17 cellular contexts compared by ENCODE assay signal in the genomic region with DNA sequence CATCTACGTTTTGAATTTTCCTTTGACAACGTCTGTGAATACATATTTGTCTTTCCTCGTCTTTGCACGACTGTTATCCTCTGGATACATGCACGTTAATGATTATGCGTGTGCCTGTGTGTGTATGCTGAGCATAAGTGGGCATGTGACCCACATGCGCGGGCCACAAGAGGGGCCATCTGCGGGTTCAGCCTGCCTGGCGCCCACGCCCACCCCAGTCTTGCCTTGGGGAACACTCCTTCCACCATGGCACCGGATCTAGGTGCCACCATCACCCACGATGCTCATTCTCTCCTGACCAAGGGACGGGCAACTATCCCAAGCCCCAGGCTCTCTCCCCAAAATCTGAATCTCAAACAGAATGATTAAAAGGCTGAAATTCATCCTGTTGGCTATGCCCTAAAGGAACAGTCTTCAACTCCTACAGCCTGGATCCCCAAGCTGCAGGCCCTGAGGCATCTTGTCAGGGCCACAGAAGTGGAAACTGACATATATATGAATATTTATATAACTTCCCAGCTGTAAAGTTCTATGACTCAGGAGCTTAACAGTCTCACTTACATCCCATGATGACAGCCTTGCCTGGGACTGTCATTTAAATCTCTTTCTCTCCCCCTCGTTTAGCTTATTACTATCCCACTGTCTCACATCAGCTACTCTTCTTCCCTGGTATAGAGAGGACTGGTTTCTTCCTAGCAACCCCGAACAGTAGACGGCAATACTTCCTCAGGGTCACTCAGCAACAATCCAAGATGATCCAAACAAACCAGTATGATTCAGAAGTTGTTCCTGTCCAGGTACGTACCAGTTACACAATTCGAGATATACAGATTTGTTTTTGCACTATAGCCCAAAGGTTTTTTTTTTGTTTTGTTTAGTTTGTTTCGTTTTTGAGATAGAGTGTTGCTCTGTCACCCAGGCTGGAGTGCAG. TPM values are rescaled to one million over a fixed set of nuclear protein-coding genes. Genes with fewer than 3 reads are reported as not detected.
DNase-seq lines count a peak whose midpoint lies in the region; ATAC-seq, FAIRE-seq and TF ChIP-seq lines count a peak whose summit lies in the region.
"Had no signal": no experiment of that assay in that cellular context is flagged by ENCODE, and none has a peak within 500 bp of the region (broad histone marks: within the 10 kb centered on the region; RNA-seq: fewer than 3 reads in every experiment).

No MANE protein-coding gene starts in this region.

- no peak overlapping the region for H3K27ac Mint-ChIP-seq in activated CD8-positive, alpha-beta T cell treated with anti-CD3 and anti-CD28 coated beads, Interleukin-2, amount 10 ng/mL, durations not matched to agents 7 days and 5 days
- H3K27ac Mint-ChIP-seq: CD8-positive, alpha-beta memory T cell had no signal

- H3K79me2 ChIP-seq in mammary epithelial cell (ENCODE audit: insufficient read depth, low read length) = peaks cover 37% of the 10 kb centered on the region

- H3K4me3 Mint-ChIP-seq in activated CD8-positive, alpha-beta T cell treated with anti-CD3 and anti-CD28 coated beads, Interleukin-2, amount 10 ng/mL, durations not matched to agents 7 days and 5 days = no peak overlapping the region
- H3K4me3 Mint-ChIP-seq: CD8-positive, alpha-beta memory T cell; neural crest cell had no signal

- no peaks in the 10 kb centered on the region for H3K36me3 Mint-ChIP-seq in activated CD8-positive, alpha-beta T cell treated with anti-CD3 and anti-CD28 coated beads, Interleukin-2, amount 10 ng/mL, durations not matched to agents 7 days and 5 days (ENCODE audit: low read depth)

- H3K36me3 ChIP-seq in mammary epithelial cell (ENCODE audit: insufficient read depth, low read length) = no peaks in the 10 kb centered on the region

- H3K4me1 Mint-ChIP-seq in activated CD8-positive, alpha-beta T cell treated with anti-CD3 and anti-CD28 coated beads, Interleukin-2, amount 10 ng/mL, durations not matched to agents 7 days and 5 days (ENCODE audit: low read depth) = peaks cover 4% of the 10 kb centered on the region
- H3K4me1 Mint-ChIP-seq: CD8-positive, alpha-beta memory T cell had no signal

- H3K9me3 ChIP-seq in mammary epithelial cell (replicated peaks; ENCODE audit: insufficient read depth, low read length) = no peaks in the 10 kb centered on the region

- WGBS in mammary epithelial cell (ENCODE audit: low coverage, missing lambda C conversion rate) = 91% methylated on average over 20 of the region's 20 CpGs

- no peak for ATAC-seq in activated CD8-positive, alpha-beta T cell treated with anti-CD3 and anti-CD28 coated beads, Interleukin-2, amount 10 ng/mL, durations not matched to agents 7 days and 5 days

- peaks cover 9% of the 10 kb centered on the region for H3K27me3 Mint-ChIP-seq in activated CD8-positive, alpha-beta T cell treated with anti-CD3 and anti-CD28 coated beads, Interleukin-2, amount 10 ng/mL, durations not matched to agents 7 days and 5 days (ENCODE audit: low read depth)

- POLR2A ChIA-PET in activated CD8-positive, alpha-beta T cell treated with anti-CD3 and anti-CD28 coated beads, Interleukin-2, amount 10 ng/mL, durations not matched to agents 7 days and 5 days (lab: Charles Lee) = no interaction called here

- H3K9me3 Mint-ChIP-seq in activated CD8-positive, alpha-beta T cell treated with anti-CD3 and anti-CD28 coated beads, Interleukin-2, amount 10 ng/mL, durations not matched to agents 7 days and 5 days (ENCODE audit: insufficient read depth) = no peaks in the 10 kb centered on the region
- H3K9me3 Mint-ChIP-seq: neural crest cell had no signal

- no peak overlapping the region for H2AFZ ChIP-seq in mammary epithelial cell (ENCODE audit: low read depth, low read length)

- no peak overlapping the region for H3K4me2 ChIP-seq in mammary epithelial cell (ENCODE audit: insufficient read depth, low read depth, low read length)

- TF ChIP-seq CTCF in LNCaP clone FGC (IDR thresholded peaks at IDR 0.05; ENCODE audit: control insufficient read depth, extremely low read depth, insufficient read depth) (no peak), mammary epithelial cell (conservative IDR thresholded peaks at IDR 0.05 in 1 of 2, IDR thresholded peaks at IDR 0.05 in 1 of 2; ENCODE audit: extremely low read depth in 1 of 2, insufficient read depth in 1 of 2, low read depth in 1 of 2, low read length in 2 of 2) (no peak)

- dilution Hi-C loops in mammary epithelial cell (cut with HindIII; ENCODE audit: low sequenced_read_pairs) = no loop called here

- intact Hi-C loops in mammary epithelial cell (cut with micrococcal nuclease) = no loop called here

- H4K20me1 ChIP-seq in mammary epithelial cell (ENCODE audit: insufficient read depth, low read length) = no peaks in the 10 kb centered on the region

- peak; percentile 91 for FAIRE-seq in islet of Langerhans (lab: Jason Lieb, UNC)

- DNase-seq in LNCaP clone FGC (ENCODE audit: low read depth) (peak; percentile 7), mammary epithelial cell (peak; percentile 76), renal cortical epithelial cell (ENCODE audit: low read depth) (peak; percentile 25), HK-2 (ENCODE audit: unreplicated experiment) (no peak), retina (no peak), NCI-H446 (lab: John Stamatoyannopoulos, UW) (no peak)
- no peak for DNase-seq in activated CD8-positive, alpha-beta T cell treated with anti-CD3 and anti-CD28 coated beads, Interleukin-2, amount 10 ng/mL, durations not matched to agents 7 days and 5 days
- DNase-seq: activated CD4-positive, alpha-beta T cell treated with anti-CD3 and anti-CD28 coated beads, Interleukin-2, amount 50 U/mL, for 4 hours; CD8-positive, alpha-beta memory T cell; DMS53; hippocampal formation; KBM-7; NCI-H1092; NCI-H2081; NCI-H510A treated with DMSO at 0.1 percent for 48 hours had no signal

- in situ Hi-C loops in mammary epithelial cell (cut with MboI; ENCODE audit: low sequenced_read_pairs in 2 of 2) = no loop called here

- H3K27me3 ChIP-seq in mammary epithelial cell (ENCODE audit: insufficient read depth, low read length) = no peaks in the 10 kb centered on the region

- no peak overlapping the region for H3K27ac ChIP-seq in mammary epithelial cell (ENCODE audit: insufficient read depth, low read depth, low read length)

- CTCF ChIA-PET in mammary epithelial cell (lab: Charles Lee; ENCODE audit: low non-redundant PET) = no interaction called here
- CTCF ChIA-PET in activated CD8-positive, alpha-beta T cell treated with anti-CD3 and anti-CD28 coated beads, Interleukin-2, amount 10 ng/mL, durations not matched to agents 7 days and 5 days (lab: Charles Lee) = no interaction called here

- H3K9ac ChIP-seq in mammary epithelial cell (ENCODE audit: insufficient read depth, low read length) = no peak overlapping the region

- H3K4me1 ChIP-seq in mammary epithelial cell (ENCODE audit: insufficient read depth, low read length) = no peaks in the 10 kb centered on the region

- no TSS peak for BruUV-seq in mammary epithelial cell (replicated peaks; lab: Mats Ljungman, UMichigan)

- H3K4me3 ChIP-seq in LNCaP clone FGC (ENCODE audit: low read depth, low read length) (no peak overlapping the region), mammary epithelial cell (replicated peaks in 1 of 3; ENCODE audit: insufficient read depth in 1 of 3, low read depth in 2 of 3, low read length in 3 of 3) (no peak overlapping the region)

RNA-seq across cellular contexts. Expression of gene KIAA1549, which starts 22.9 kb away (rescaled TPM):
- total RNA-seq in mammary epithelial cell (1 to 10 TPM; 3.8 to 7.7 TPM), renal cortical epithelial cell (1.0 and 10.1 TPM in 2 replicates)
- polyA plus RNA-seq in mammary epithelial cell = 2.4 TPM
- 11.8 TPM for polyA minus RNA-seq in mammary epithelial cell
- total RNA-seq in activated CD8-positive, alpha-beta T cell treated with anti-CD3 and anti-CD28 coated beads, Interleukin-2, amount 10 ng/mL, durations not matched to agents 7 days and 5 days = 1 to 10 TPM; 1.2 to 1.5 TPM
- polyA plus RNA-seq: CD8-positive, alpha-beta memory T cell had no signal

Comparison
In these comparisons a context has a peak if more than half of its experiments do, and no peak if none do; other contexts are left out.
1. DNase-seq: peak in LNCaP clone FGC (single experiment), mammary epithelial cell (single experiment) and renal cortical epithelial cell (single experiment); none in HK-2 (single experiment), retina (single experiment), NCI-H446 (0 of 2) and activated CD8-positive, alpha-beta T cell treated with anti-CD3 and anti-CD28 coated beads, Interleukin-2, amount 10 ng/mL, durations not matched to agents 7 days and 5 days (single experiment).